ENCODE assay signal across 26 cellular contexts in genomic region chr5:114243983-114244305, GRCh38.
DNase-seq lines count a peak whose midpoint lies in the region; ATAC-seq, FAIRE-seq and TF ChIP-seq lines count a peak whose summit lies in the region.
"Had no signal": no experiment of that assay in that cellular context is flagged by ENCODE, and none has a peak within 500 bp of the region (broad histone marks: within the 10 kb centered on the region; RNA-seq: fewer than 3 reads in every experiment).

No MANE protein-coding gene starts in this region.

- no peak for TF ChIP-seq CTCF in brain microvascular endothelial cell (IDR thresholded peaks at IDR 0.05; ENCODE audit: low read depth, low read length, missing control alignments)

- H3K9me3 Mint-ChIP-seq in stimulated activated naive CD8-positive, alpha-beta T cell treated with anti-CD3 and anti-CD28 coated beads, Interleukin-15, amount 100 ng/mL, for 72 hours: no peaks in the 10 kb centered on the region
- H3K9me3 Mint-ChIP-seq: memory B cell; T-helper 1 cell treated with Interleukin-12 subunit alpha and Interleukin-12 subunit beta and Interleukin-4 antibody, amounts not matched to agents 30 μg/mL and 1 μg/mL, for 36 hours had no signal

- peak; percentile 38 for DNase-seq in GDM1 (lab: John Stamatoyannopoulos, UW)
- DNase-seq in brain microvascular endothelial cell: no peak
- DNase-seq in NK-92 treated with Interleukin-12 subunit alpha and Interleukin-12 subunit beta, amount 100 ng/mL, for 24 hours (lab: John Stamatoyannopoulos, UW): no peak
- no peak for DNase-seq in stimulated activated naive CD8-positive, alpha-beta T cell treated with anti-CD3 and anti-CD28 coated beads, Interleukin-15, amount 100 ng/mL, for 72 hours
- no peak for DNase-seq in GM19239 (ENCODE audit: insufficient read length, low spot score)
- DNase-seq in stimulated activated CD4-positive, alpha-beta T cell treated with anti-CD3 and anti-CD28 coated beads, Interleukin-12 subunit alpha, Interleukin-12 subunit beta, amount 100 ng/mL, for 4 hours: no peak
- DNase-seq: activated CD4-positive, alpha-beta T cell treated with anti-CD3 and anti-CD28 coated beads, Interleukin-2, amount 50 U/mL, for 48 hours; activated naive CD4-positive, alpha-beta T cell; amygdala; caudate nucleus; CD4-positive, alpha-beta T cell; DMS153; kidney glomerular epithelial cell; natural killer cell; NCI-H1105 treated with DMSO at 0.1 percent for 48 hours; NCI-H510A; stimulated activated CD4-positive, alpha-beta T cell treated with anti-CD3 and anti-CD28 coated beads, Interleukin-4, amount 100 ng/mL, for 4 hours; uterus; WERI-Rb-1 had no signal

- H3K4me3 Mint-ChIP-seq in stimulated activated naive CD8-positive, alpha-beta T cell treated with anti-CD3 and anti-CD28 coated beads, Interleukin-15, amount 100 ng/mL, for 72 hours: no peak overlapping the region
- H3K4me3 Mint-ChIP-seq: CD4-positive, alpha-beta T cell; memory B cell; natural killer cell; T-helper 1 cell treated with Interleukin-12 subunit alpha and Interleukin-12 subunit beta and Interleukin-4 antibody, amounts not matched to agents 30 μg/mL and 1 μg/mL, for 36 hours had no signal

- no peaks in the 10 kb centered on the region for H3K27me3 Mint-ChIP-seq in stimulated activated naive CD8-positive, alpha-beta T cell treated with anti-CD3 and anti-CD28 coated beads, Interleukin-15, amount 100 ng/mL, for 72 hours
- H3K27me3 Mint-ChIP-seq: CD4-positive, alpha-beta T cell; memory B cell had no signal

- no peaks in the 10 kb centered on the region for H3K27me3 ChIP-seq in brain microvascular endothelial cell (replicated peaks)
- H3K27me3 ChIP-seq: esophagus muscularis mucosa, uterus had no signal

- in situ Hi-C loops in brain microvascular endothelial cell (cut with HindIII; ENCODE audit: low pct_ligation_motif_present, low sequenced_read_pairs): no loop called here

- H3K4me3 ChIP-seq in brain microvascular endothelial cell (ENCODE audit: low read depth, low read length): no peak overlapping the region
- H3K4me3 ChIP-seq: esophagus muscularis mucosa, uterus had no signal

- peak; percentile 89 for ATAC-seq in GM21576 (IDR thresholded peaks at IDR 0.05; ENCODE audit: unreplicated experiment)
- ATAC-seq in HG03565 (IDR thresholded peaks at IDR 0.05; ENCODE audit: unreplicated experiment): peak; percentile 62
- no peak for ATAC-seq in stimulated activated naive CD8-positive, alpha-beta T cell treated with anti-CD3 and anti-CD28 coated beads, Interleukin-15, amount 100 ng/mL, for 72 hours
- ATAC-seq: natural killer cell had no signal

- no peak overlapping the region for H3K27ac Mint-ChIP-seq in stimulated activated naive CD8-positive, alpha-beta T cell treated with anti-CD3 and anti-CD28 coated beads, Interleukin-15, amount 100 ng/mL, for 72 hours
- H3K27ac Mint-ChIP-seq: CD4-positive, alpha-beta T cell; memory B cell; natural killer cell; T-helper 1 cell treated with Interleukin-12 subunit alpha and Interleukin-12 subunit beta and Interleukin-4 antibody, amounts not matched to agents 30 μg/mL and 1 μg/mL, for 36 hours had no signal

- peak overlapping the region; percentile 71 for H3K27ac ChIP-seq in brain microvascular endothelial cell
- H3K27ac ChIP-seq: esophagus muscularis mucosa, uterus, WERI-Rb-1 had no signal

- no peaks in the 10 kb centered on the region for H3K36me3 ChIP-seq in brain microvascular endothelial cell (replicated peaks)
- H3K36me3 ChIP-seq: esophagus muscularis mucosa, uterus, WERI-Rb-1 had no signal

- H3K4me1 Mint-ChIP-seq in stimulated activated naive CD8-positive, alpha-beta T cell treated with anti-CD3 and anti-CD28 coated beads, Interleukin-15, amount 100 ng/mL, for 72 hours: no peaks in the 10 kb centered on the region
- H3K4me1 Mint-ChIP-seq: memory B cell, natural killer cell had no signal

- no peak for FAIRE-seq in GM19239 (lab: Jason Lieb, UNC)
- FAIRE-seq: GM12892, H54 had no signal
